ENCODE assay signal across 25 cellular contexts in the genomic region with DNA sequence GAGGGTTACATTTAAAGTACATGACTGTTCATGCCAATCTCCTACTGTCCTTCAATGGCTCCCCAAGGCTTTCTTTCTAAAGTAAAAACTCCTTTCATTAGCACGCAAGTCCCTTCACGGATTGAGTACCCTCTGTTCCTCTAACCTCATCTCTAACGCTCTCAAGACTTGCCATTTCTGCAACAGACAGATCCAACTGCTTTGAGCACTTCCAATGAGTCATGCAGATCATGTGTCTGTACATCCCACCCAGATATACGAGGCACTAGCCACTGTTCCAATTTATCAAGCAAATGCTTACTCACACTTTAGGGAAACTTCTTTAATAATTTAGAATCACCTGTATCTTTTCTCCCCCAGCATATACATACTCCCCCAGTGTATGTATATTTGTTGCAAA.
A peak's percentile ranks its signal among the peaks of the same experiment; 100 is the strongest.
DNase-seq lines count a peak whose midpoint lies in the region; ATAC-seq and TF ChIP-seq lines count a peak whose summit lies in the region.
"Had no signal": no experiment of that assay in that cellular context is flagged by ENCODE, and none has a peak within 500 bp of the region (broad histone marks: within the 10 kb centered on the region; RNA-seq: fewer than 3 reads in every experiment).

No MANE protein-coding gene starts in this region.

- no peak overlapping the region for H3K9ac ChIP-seq in IMR-90 (ENCODE audit: low read depth, low read length)
- H3K9ac ChIP-seq: GM23248, SK-N-SH had no signal

- TF ChIP-seq CTCF in IMR-90 (conservative IDR thresholded peaks at IDR 0.05; ENCODE audit: low read depth, low read length) (no peak), choroid plexus epithelial cell (conservative IDR thresholded peaks at IDR 0.05; ENCODE audit: low read depth, low read length) (no peak)

- ATAC-seq in IMR-90 (ENCODE audit: low read depth) (peak; percentile 45; the same call in 1 of the 2 replicates), GM21367 (IDR thresholded peaks at IDR 0.05; ENCODE audit: unreplicated experiment) (no peak), GM18868 (IDR thresholded peaks at IDR 0.05; ENCODE audit: unreplicated experiment) (no peak)
- ATAC-seq: HepG2, K562 had no signal

- intact Hi-C loops in IMR-90 (cut with micrococcal nuclease) = loop anchor here (10.0 kb wide), 1 partner anchor 262 kb away; no protein-coding TSS in a partner anchor

- H2AFZ ChIP-seq in IMR-90 (replicated peaks; ENCODE audit: low read length, poor library complexity) = no peak overlapping the region
- H2AFZ ChIP-seq: GM23248 had no signal

- H3K4ac ChIP-seq in IMR-90 (ENCODE audit: low read depth, low read length) = no peak overlapping the region

- H3K27me3 ChIP-seq in IMR-90 (ENCODE audit: control insufficient read depth, insufficient read depth, low read length) = no peaks in the 10 kb centered on the region
- H3K27me3 ChIP-seq: BE2C had no signal

- H3K4me1 ChIP-seq in IMR-90 (ENCODE audit: control insufficient read depth, insufficient read depth, low read length) = peaks cover 6% of the 10 kb centered on the region
- H3K4me1 ChIP-seq: BE2C had no signal

- H4K20me1 ChIP-seq in IMR-90 (ENCODE audit: insufficient read depth, low read length) = no peaks in the 10 kb centered on the region

- no peak overlapping the region for H3K56ac ChIP-seq in IMR-90 (ENCODE audit: extremely low read depth, insufficient read depth, low read length)

- CTCF ChIA-PET in IMR-90 (lab: Yijun Ruan, JAX) = interaction anchor here (1.0 kb wide), 1 partner anchor 258 kb away, joined by 4 read pairs; no protein-coding TSS in a partner anchor

- no peak for TF ChIP-seq POLR2A in IMR-90 (IDR thresholded peaks at IDR 0.05; ENCODE audit: low read depth, low read length)

- H2AK5ac ChIP-seq in IMR-90 (ENCODE audit: low read depth, low read length) = no peak overlapping the region

- no peak overlapping the region for H3K4me3 ChIP-seq in IMR-90 (ENCODE audit: insufficient read depth, low read depth, low read length)
- H3K4me3 ChIP-seq in choroid plexus epithelial cell (ENCODE audit: low read depth, low read length) = no peak overlapping the region
- H3K4me3 ChIP-seq: GM23248, K562 had no signal

- H4K8ac ChIP-seq in IMR-90 (ENCODE audit: low read depth in 2 of 2, low read length in 2 of 2) = no peak overlapping the region

- WGBS in IMR-90 (ENCODE audit: extremely low coverage in 2 of 2, insufficient read length in 1 of 2), 2 experiments = 92% methylated on average over 2 of the region's 4 CpGs; no CpG with 5 or more reads in 1 of the 2 experiments

- no peak for TF ChIP-seq RAD21 in IMR-90 (IDR thresholded peaks at IDR 0.05; ENCODE audit: low read length)

- no peak overlapping the region for H3K4me2 ChIP-seq in IMR-90 (ENCODE audit: low read depth, low read length)
- H3K4me2 ChIP-seq: SK-N-SH had no signal

- dilution Hi-C loops in IMR-90 (cut with HindIII; ENCODE audit: low sequenced_read_pairs, unreplicated experiment) = no loop called here

- H3K36me3 ChIP-seq in IMR-90 (ENCODE audit: control insufficient read depth, insufficient read depth, low read length) = no peaks in the 10 kb centered on the region; the same call in 1 of the 2 replicates
- H3K36me3 ChIP-seq: BE2C had no signal

- H3K79me1 ChIP-seq in IMR-90 (ENCODE audit: low read depth in 1 of 2, low read length in 2 of 2) = no peaks in the 10 kb centered on the region

- H2BK20ac ChIP-seq in IMR-90 (ENCODE audit: low read depth, low read length) = no peak overlapping the region

- no peak overlapping the region for H3K14ac ChIP-seq in IMR-90 (replicated peaks; ENCODE audit: low read depth, low read length)

- in situ Hi-C loops in IMR-90 (cut with MboI; ENCODE audit: low sequenced_read_pairs) = no loop called here

- no peak overlapping the region for H3K27ac ChIP-seq in IMR-90 (ENCODE audit: insufficient read depth, low read length)
- H3K27ac ChIP-seq: GM23248 had no signal

- H3K18ac ChIP-seq in IMR-90 (ENCODE audit: low read depth, low read length) = no peak overlapping the region

- DNase-seq in IMR-90 = peak; percentile 64
- peak; percentile 7 for DNase-seq in choroid plexus epithelial cell (ENCODE audit: low read depth)
- peak; percentile 76 for DNase-seq in iris pigment epithelial cell (ENCODE audit: low read depth)
- no peak for DNase-seq in NCI-H226
- DNase-seq in DMS 273 (lab: John Stamatoyannopoulos, UW; ENCODE audit: unreplicated experiment) = no peak
- DNase-seq: BE2C; Calu3; CD8-positive, alpha-beta memory T cell; DMS153; DND-41; GM23248; H7; Kasumi-1; NCI-H1417 treated with DMSO at 0.1 percent for 48 hours; NCI-H1694 treated with DMSO at 0.1 percent for 48 hours; NCI-H2081; NCI-H2227 treated with DMSO at 0.1 percent for 48 hours; NCI-H510A; NCI-H69; SK-N-SH; SW 1271 had no signal

- H2BK15ac ChIP-seq in IMR-90 (ENCODE audit: low read depth, low read length) = no peak overlapping the region

- H3K9me1 ChIP-seq in IMR-90 (ENCODE audit: insufficient read depth, low read length) = peaks cover 5% of the 10 kb centered on the region; the same call in 1 of the 2 replicates

- BruUV-seq in IMR-90 (replicated peaks; lab: Mats Ljungman, UMichigan) = no TSS peak

- POLR2A ChIA-PET in IMR-90 (lab: Charles Lee; ENCODE audit: unreplicated experiment) = no interaction called here

- H4K5ac ChIP-seq in IMR-90 (ENCODE audit: low read depth, low read length) = no peak overlapping the region

- H3K9me3 ChIP-seq in IMR-90 (ENCODE audit: control insufficient read depth, insufficient read depth, low read length) = peaks cover 6% of the 10 kb centered on the region
- H3K9me3 ChIP-seq: BE2C, SK-N-SH had no signal

- no peak overlapping the region for H4K91ac ChIP-seq in IMR-90 (ENCODE audit: insufficient read depth, low read depth, low read length)

- no peak overlapping the region for H2BK5ac ChIP-seq in IMR-90 (ENCODE audit: low read depth, low read length, poor library complexity, severe bottlenecking)

- no peak overlapping the region for H3K23ac ChIP-seq in IMR-90 (ENCODE audit: low read depth, low read length)

- H2AK9ac ChIP-seq in IMR-90 (replicated peaks; ENCODE audit: low read depth, low read length, poor library complexity) = no peak overlapping the region

- peak overlapping the region; percentile 48; the same call in 1 of the 2 replicates for H2BK120ac ChIP-seq in IMR-90 (ENCODE audit: low read depth, low read length)

TF ChIP-seq in IMR-90, 13 proteins besides CTCF, POLR2A, EP300 and RAD21:
- TF ChIP-seq, protein P1, sequence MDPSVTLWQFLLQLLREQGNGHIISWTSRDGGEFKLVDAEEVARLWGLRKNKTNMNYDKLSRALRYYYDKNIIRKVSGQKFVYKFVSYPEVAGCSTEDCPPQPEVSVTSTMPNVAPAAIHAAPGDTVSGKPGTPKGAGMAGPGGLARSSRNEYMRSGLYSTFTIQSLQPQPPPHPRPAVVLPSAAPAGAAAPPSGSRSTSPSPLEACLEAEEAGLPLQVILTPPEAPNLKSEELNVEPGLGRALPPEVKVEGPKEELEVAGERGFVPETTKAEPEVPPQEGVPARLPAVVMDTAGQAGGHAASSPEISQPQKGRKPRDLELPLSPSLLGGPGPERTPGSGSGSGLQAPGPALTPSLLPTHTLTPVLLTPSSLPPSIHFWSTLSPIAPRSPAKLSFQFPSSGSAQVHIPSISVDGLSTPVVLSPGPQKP (IDR thresholded peaks at IDR 0.05; ENCODE audit: borderline replicate concordance, low read depth, low read length) = no peak
- TF ChIP-seq RCOR1 (IDR thresholded peaks at IDR 0.05; ENCODE audit: insufficient replicate concordance, low read length) = no peak
TF ChIP-seq in IMR-90: peak in this region for 0.

Comparison
In these comparisons a context has a peak if more than half of its experiments do, and no peak if none do; other contexts are left out.
1. DNase-seq: peak in IMR-90 (single experiment), choroid plexus epithelial cell (single experiment) and iris pigment epithelial cell (single experiment); none in NCI-H226 (single experiment) and DMS 273 (single experiment).